In the genomic region with DNA sequence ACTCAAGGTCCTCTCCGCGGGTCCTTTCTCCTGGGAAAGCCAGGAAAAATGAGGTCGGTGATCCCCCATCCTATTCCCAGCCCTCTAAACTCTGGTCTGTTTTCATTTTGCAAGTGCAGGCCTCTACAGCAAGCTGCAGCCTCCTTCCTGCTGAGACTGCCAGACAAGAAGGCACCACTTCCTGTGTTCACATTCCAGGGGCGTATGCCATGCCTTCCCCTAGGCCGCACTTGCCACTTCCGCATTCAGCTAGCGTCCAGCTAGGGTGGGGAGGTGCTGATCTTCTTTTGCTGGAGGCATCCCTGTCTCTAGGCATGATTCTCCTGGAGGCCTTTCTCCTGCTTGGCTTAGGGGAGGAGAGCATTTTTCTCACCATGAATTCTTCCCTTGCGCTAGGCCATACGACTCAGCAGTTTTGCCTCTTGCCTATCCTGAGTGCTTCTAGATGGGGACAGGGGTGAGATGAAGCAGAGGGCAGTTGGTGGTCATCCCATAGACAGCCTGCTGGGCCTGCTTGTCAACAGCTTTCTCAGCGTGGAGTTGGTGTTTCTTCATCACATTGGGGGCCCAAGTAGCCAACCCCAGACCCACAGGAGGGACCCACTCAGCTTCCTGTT, we compare ENCODE assay signal across 11 cellular contexts.
DNase-seq lines count a peak whose midpoint lies in the region; ATAC-seq and TF ChIP-seq lines count a peak whose summit lies in the region.
"Had no signal": no experiment of that assay in that cellular context is flagged by ENCODE, and none has a peak within 500 bp of the region (broad histone marks: within the 10 kb centered on the region; RNA-seq: fewer than 3 reads in every experiment).

No MANE protein-coding gene starts in this region.

- no peaks in the 10 kb centered on the region for H3K36me3 ChIP-seq in BLaER1 treated with 17β-estradiol and CSF1 and Interleukin-3, amounts not matched to agents 10 nM and 100 nM
- no peaks in the 10 kb centered on the region for H3K36me3 ChIP-seq in lung (ENCODE audit: control insufficient read depth in 2 of 2, insufficient read depth in 2 of 2, low read length in 2 of 2)

- H3K4me2 ChIP-seq in BLaER1 treated with 17β-estradiol and CSF1 and Interleukin-3, amounts not matched to agents 10 nM and 100 nM, result peak overlapping the region; percentile 29 to 76 (median 46); a peak in 20 of 22 replicates
- H3K4me2 ChIP-seq: KMS-11 had no signal

- no peak for TF ChIP-seq CTCF in lung (IDR thresholded peaks at IDR 0.05; ENCODE audit: control extremely low read depth, extremely low read depth)

- peak; percentile 53 for ATAC-seq in lung (ENCODE audit: insufficient read depth, low FRiP score)
- ATAC-seq in GM21367 (IDR thresholded peaks at IDR 0.05; ENCODE audit: unreplicated experiment), result no peak

- H3K4me1 ChIP-seq in BLaER1 treated with 17β-estradiol and CSF1 and Interleukin-3, amounts not matched to agents 10 nM and 100 nM, result peaks cover 7 to 21% (median 12%) of the 10 kb centered on the region in 10 experiments; a peak in 19 of 20 replicates
- peaks cover 0 to 5% of the 10 kb centered on the region in 2 donors for H3K4me1 ChIP-seq in lung (ENCODE audit: control insufficient read depth in 2 of 2, insufficient read depth in 2 of 2, low read length in 2 of 2)
- H3K4me1 ChIP-seq: parathyroid adenoma had no signal

- peak overlapping the region; percentile 22 to 79 (median 71); a peak in 20 of 22 replicates for H3K27ac ChIP-seq in BLaER1 treated with 17β-estradiol and CSF1 and Interleukin-3, amounts not matched to agents 10 nM and 100 nM
- no peak overlapping the region for H3K27ac ChIP-seq in lung (ENCODE audit: low read depth in 1 of 2, low read length in 1 of 2)
- H3K27ac ChIP-seq: KMS-11, parathyroid adenoma, RWPE1 had no signal

- H3K9me3 ChIP-seq in BLaER1 treated with 17β-estradiol and CSF1 and Interleukin-3, amounts not matched to agents 10 nM and 100 nM (replicated peaks in 1 of 11), result no peaks in the 10 kb centered on the region
- no peaks in the 10 kb centered on the region for H3K9me3 ChIP-seq in lung (ENCODE audit: control insufficient read depth in 2 of 2, insufficient read depth in 1 of 2, low read length in 1 of 2)

- H3K4me3 ChIP-seq in BLaER1 treated with 17β-estradiol and CSF1 and Interleukin-3, amounts not matched to agents 10 nM and 100 nM, result no peak overlapping the region
- H3K4me3 ChIP-seq in Jurkat, Clone E6-1 (ENCODE audit: low read length), result no peak overlapping the region
- H3K4me3 ChIP-seq in lung, result no peak overlapping the region

- peak overlapping the region in 7 of 11 experiments; percentile 4 to 54 (median 39); a peak in 6 of 22 replicates for H3K9ac ChIP-seq in BLaER1 treated with 17β-estradiol and CSF1 and Interleukin-3, amounts not matched to agents 10 nM and 100 nM
- H3K9ac ChIP-seq: KMS-11, parathyroid adenoma had no signal

- WGBS in lung, 2 donors, result 48 to 59% methylated on average over 10 of the region's 10 CpGs

- no peaks in the 10 kb centered on the region for H4K20me1 ChIP-seq in BLaER1 treated with 17β-estradiol and CSF1 and Interleukin-3, amounts not matched to agents 10 nM and 100 nM

- no peaks in the 10 kb centered on the region for H3K27me3 ChIP-seq in BLaER1 treated with 17β-estradiol and CSF1 and Interleukin-3, amounts not matched to agents 10 nM and 100 nM
- H3K27me3 ChIP-seq in lung (ENCODE audit: control insufficient read depth, insufficient read depth), result no peaks in the 10 kb centered on the region

- DNase-seq in Jurkat, Clone E6-1 (ENCODE audit: low read depth, low spot score), result peak; percentile 35
- peak; percentile 37 for DNase-seq in astrocyte of the hippocampus (ENCODE audit: low read depth, low spot score)
- DNase-seq in lung (ENCODE audit: low spot score), result no peak
- DNase-seq in inferior parietal cortex (ENCODE audit: extremely low spot score), result no peak
- no peak for DNase-seq in NK-92 treated with Interleukin-12 subunit alpha and Interleukin-12 subunit beta, amount 100 ng/mL, for 24 hours (lab: John Stamatoyannopoulos, UW)
- DNase-seq in NCI-H2196 (lab: John Stamatoyannopoulos, UW; ENCODE audit: unreplicated experiment), result no peak

Comparison
In these comparisons a context has a peak if more than half of its experiments do, and no peak if none do; other contexts are left out.
1. H3K27ac ChIP-seq: peak in BLaER1 treated with 17β-estradiol and CSF1 and Interleukin-3, amounts not matched to agents 10 nM and 100 nM (11 of 11); none in lung (0 of 2).
2. DNase-seq: peak in Jurkat, Clone E6-1 (single experiment) and astrocyte of the hippocampus (single experiment); none in lung (single experiment), inferior parietal cortex (single experiment), NK-92 treated with Interleukin-12 subunit alpha and Interleukin-12 subunit beta, amount 100 ng/mL, for 24 hours (single experiment) and NCI-H2196 (single experiment).